17 cellular contexts compared by ENCODE assay signal in the genomic region with DNA sequence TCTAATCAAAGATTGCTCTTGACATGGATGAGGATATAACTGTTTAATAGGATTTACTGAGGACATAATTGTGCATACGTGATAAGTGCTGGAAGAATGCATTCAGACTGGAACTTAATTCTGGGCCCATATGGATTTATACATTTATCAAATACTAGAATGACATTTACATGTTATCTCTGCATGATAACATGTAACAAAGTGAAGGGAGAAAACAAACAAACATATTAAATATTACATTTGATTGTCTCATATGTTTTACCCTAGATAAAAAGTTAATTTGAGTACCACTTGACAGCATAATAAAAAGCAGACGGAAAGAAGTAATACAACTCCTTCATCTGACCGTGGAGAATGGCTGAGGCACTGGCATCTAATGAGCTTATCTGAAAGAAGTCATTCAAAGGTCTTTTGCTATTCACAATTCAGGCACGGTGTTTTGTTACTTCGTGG.
DNase-seq lines count a peak whose midpoint lies in the region; ATAC-seq and TF ChIP-seq lines count a peak whose summit lies in the region.
"Had no signal": no experiment of that assay in that cellular context is flagged by ENCODE, and none has a peak within 500 bp of the region (broad histone marks: within the 10 kb centered on the region; RNA-seq: fewer than 3 reads in every experiment).

No MANE protein-coding gene starts in this region.

- H2AFZ ChIP-seq in SK-N-SH (ENCODE audit: low read depth) (no peak overlapping the region), neural progenitor cell (replicated peaks) (no peak overlapping the region)
- H2AFZ ChIP-seq: GM23338 had no signal

- H3K4me1 ChIP-seq in BE2C = peaks cover 17% of the 10 kb centered on the region
- H3K4me1 ChIP-seq in HEK293 (ENCODE audit: control insufficient read depth, insufficient read depth, low read length) = no peaks in the 10 kb centered on the region; the same call in 1 of the 2 replicates
- H3K4me1 ChIP-seq in SK-N-SH (ENCODE audit: control insufficient read depth in 1 of 2, insufficient read depth in 2 of 2, low read depth in 1 of 2, low read length in 1 of 2) = peaks cover 0 to 6% of the 10 kb centered on the region in 2 experiments; a peak in 1 of 4 replicates
- peaks cover 43% of the 10 kb centered on the region for H3K4me1 ChIP-seq in neural progenitor cell
- H3K4me1 ChIP-seq: BLaER1 treated with 17β-estradiol and CSF1 and Interleukin-3, amounts not matched to agents 10 nM and 100 nM had no signal

- no peak overlapping the region for H3K27ac Mint-ChIP-seq in neural progenitor cell
- no peak overlapping the region for H3K27ac Mint-ChIP-seq in naive thymus-derived CD8-positive, alpha-beta T cell
- no peak overlapping the region for H3K27ac Mint-ChIP-seq in Calu3 (ENCODE audit: unreplicated experiment)
- H3K27ac Mint-ChIP-seq: CD4-positive, alpha-beta memory T cell; GM23338 had no signal

- no peaks in the 10 kb centered on the region for H3F3A ChIP-seq in SK-N-SH (replicated peaks; ENCODE audit: insufficient read depth)
- no peaks in the 10 kb centered on the region for H3F3A ChIP-seq in neural progenitor cell (ENCODE audit: low read depth)

- H3K9me3 Mint-ChIP-seq in neural progenitor cell (no peaks in the 10 kb centered on the region), Calu3 (ENCODE audit: low read depth, unreplicated experiment) (no peaks in the 10 kb centered on the region)
- no peaks in the 10 kb centered on the region for H3K9me3 Mint-ChIP-seq in naive thymus-derived CD8-positive, alpha-beta T cell
- H3K9me3 Mint-ChIP-seq: CD4-positive, alpha-beta memory T cell; GM23338 had no signal

- H3K9ac ChIP-seq in SK-N-SH (no peak overlapping the region), neural progenitor cell (no peak overlapping the region)
- H3K9ac ChIP-seq: BLaER1 treated with 17β-estradiol and CSF1 and Interleukin-3, amounts not matched to agents 10 nM and 100 nM; KMS-11 had no signal

- BruUV-seq in Calu3 (replicated peaks; lab: Mats Ljungman, UMichigan) = no TSS peak

- TF ChIP-seq CTCF in BE2C (IDR thresholded peaks at IDR 0.05; ENCODE audit: low read depth, low read length) = no peak
- no peak for TF ChIP-seq CTCF in HEK293 (tag by site-specific recombination; IDR thresholded peaks at IDR 0.05)
- TF ChIP-seq CTCF in SK-N-SH (IDR thresholded peaks at IDR 0.05) = no peak
- TF ChIP-seq CTCF in neural progenitor cell (IDR thresholded peaks at IDR 0.05) = no peak
- no peak for TF ChIP-seq CTCF in Calu3 (IDR thresholded peaks at IDR 0.05; ENCODE audit: unreplicated experiment)

- no peak overlapping the region for H3K4me3 Mint-ChIP-seq in neural progenitor cell
- no peak overlapping the region for H3K4me3 Mint-ChIP-seq in naive thymus-derived CD8-positive, alpha-beta T cell
- H3K4me3 Mint-ChIP-seq in Calu3 (ENCODE audit: low read depth, unreplicated experiment) = no peak overlapping the region
- H3K4me3 Mint-ChIP-seq: CD4-positive, alpha-beta memory T cell; GM23338 had no signal

- no peaks in the 10 kb centered on the region for H3K36me3 ChIP-seq in BE2C
- H3K36me3 ChIP-seq in HEK293 (ENCODE audit: control insufficient read depth in 2 of 2, insufficient read depth in 1 of 2, low read length in 2 of 2) = no peaks in the 10 kb centered on the region
- H3K36me3 ChIP-seq in SK-N-SH (replicated peaks in 1 of 2; ENCODE audit: control insufficient read depth in 1 of 2, insufficient read depth in 2 of 2, low read length in 1 of 2) = peaks cover 0 to 8% of the 10 kb centered on the region in 2 experiments
- no peaks in the 10 kb centered on the region for H3K36me3 ChIP-seq in neural progenitor cell

- DNase-seq in BE2C (peak; percentile 48), SK-N-SH (peak; percentile 8), neural progenitor cell (ENCODE audit: low spot score) (peak; percentile 56), Calu3 (no peak)
- no peak for DNase-seq in naive thymus-derived CD8-positive, alpha-beta T cell
- DNase-seq: AML-193; CD4-positive, alpha-beta memory T cell; DND-41; GF-D8; H7 had no signal

- H4K20me1 ChIP-seq in SK-N-SH (ENCODE audit: insufficient read depth) = no peaks in the 10 kb centered on the region
- no peaks in the 10 kb centered on the region for H4K20me1 ChIP-seq in neural progenitor cell (ENCODE audit: low read depth)
- H4K20me1 ChIP-seq: BLaER1 treated with 17β-estradiol and CSF1 and Interleukin-3, amounts not matched to agents 10 nM and 100 nM had no signal

- 0 out of 2 replicates have a peak overlapping the region, but pooled peaks have one; percentile 0 for H3K4me3 ChIP-seq in BE2C (ENCODE audit: low read depth, low read length)
- H3K4me3 ChIP-seq in HEK293 (ENCODE audit: low read depth, low read length) = no peak overlapping the region
- no peak overlapping the region for H3K4me3 ChIP-seq in SK-N-SH (ENCODE audit: low read depth in 2 of 2, low read length in 1 of 2)
- no peak overlapping the region for H3K4me3 ChIP-seq in neural progenitor cell
- H3K4me3 ChIP-seq: BLaER1 treated with 17β-estradiol and CSF1 and Interleukin-3, amounts not matched to agents 10 nM and 100 nM; GM23338 had no signal

- H3K79me2 ChIP-seq in SK-N-SH (ENCODE audit: insufficient read depth) = no peaks in the 10 kb centered on the region
- H3K79me2 ChIP-seq in neural progenitor cell (ENCODE audit: low read depth) = no peaks in the 10 kb centered on the region

- ATAC-seq in naive thymus-derived CD8-positive, alpha-beta T cell = no peak
- ATAC-seq in HG02642 (IDR thresholded peaks at IDR 0.05; ENCODE audit: poor library complexity, unreplicated experiment) = no peak
- ATAC-seq in HG02678 (IDR thresholded peaks at IDR 0.05; ENCODE audit: unreplicated experiment) = no peak
- ATAC-seq: GM23338, HepG2 had no signal

- peaks cover 36% of the 10 kb centered on the region for H3K4me1 Mint-ChIP-seq in neural progenitor cell
- H3K4me1 Mint-ChIP-seq in naive thymus-derived CD8-positive, alpha-beta T cell = peaks cover 0 to 3% (median under 1%) of the 10 kb centered on the region in 4 donors
- no peaks in the 10 kb centered on the region for H3K4me1 Mint-ChIP-seq in Calu3 (ENCODE audit: low read depth, unreplicated experiment)

- peak in 1 of 2 experiments; percentile 38; a peak in 2 of 4 replicates for TF ChIP-seq EP300 in SK-N-SH (IDR thresholded peaks at IDR 0.05; ENCODE audit: borderline replicate concordance in 1 of 2, low read depth in 1 of 2, low read length in 1 of 2)

- POLR2A ChIA-PET in HEK293 (lab: Yijun Ruan, JAX) (no interaction called here), SK-N-SH (lab: Yijun Ruan, JAX) (no interaction called here)
- POLR2A ChIA-PET in naive thymus-derived CD8-positive, alpha-beta T cell (lab: Charles Lee) = no interaction called here

- no peaks in the 10 kb centered on the region for H3K27me3 Mint-ChIP-seq in neural progenitor cell (ENCODE audit: insufficient read depth, low read depth)
- H3K27me3 Mint-ChIP-seq in naive thymus-derived CD8-positive, alpha-beta T cell = no peaks in the 10 kb centered on the region
- H3K27me3 Mint-ChIP-seq in Calu3 (ENCODE audit: unreplicated experiment) = no peaks in the 10 kb centered on the region
- H3K27me3 Mint-ChIP-seq: CD4-positive, alpha-beta memory T cell had no signal

- no peaks in the 10 kb centered on the region for H3K27me3 ChIP-seq in BE2C
- H3K27me3 ChIP-seq in SK-N-SH (ENCODE audit: insufficient read depth) = no peaks in the 10 kb centered on the region
- H3K27me3 ChIP-seq in neural progenitor cell = no peaks in the 10 kb centered on the region
- H3K27me3 ChIP-seq: BLaER1 treated with 17β-estradiol and CSF1 and Interleukin-3, amounts not matched to agents 10 nM and 100 nM had no signal

- intact Hi-C loops in Calu3 (cut with micrococcal nuclease; ENCODE audit: unreplicated experiment) = no loop called here

- 55% methylated on average over 5 of the region's 5 CpGs for WGBS in SK-N-SH (ENCODE audit: low lambda C conversion rate)

- H3K4me2 ChIP-seq in SK-N-SH (no peak overlapping the region), neural progenitor cell (peak overlapping the region; percentile 37)
- H3K4me2 ChIP-seq: BLaER1 treated with 17β-estradiol and CSF1 and Interleukin-3, amounts not matched to agents 10 nM and 100 nM; GM23338; KMS-11 had no signal

- CTCF ChIA-PET in HEK293 (lab: Yijun Ruan, JAX) = no interaction called here
- CTCF ChIA-PET in SK-N-SH (lab: Yijun Ruan, JAX) = interaction anchor here (0.9 to 1.3 kb wide), 2 partner anchors 12 to 28 kb away, joined by 3 to 4 read pairs; no protein-coding TSS in a partner anchor
- CTCF ChIA-PET in Calu3 (lab: Charles Lee) = no interaction called here

- H3K27ac ChIP-seq in HEK293 (ENCODE audit: extremely low read depth, low read depth, low read length) (no peak overlapping the region), SK-N-SH (ENCODE audit: low read depth in 2 of 2, low read length in 1 of 2) (peak overlapping the region in 1 of 2 experiments; percentile 22; a peak in 1 of 4 replicates), neural progenitor cell (no peak overlapping the region)
- H3K27ac ChIP-seq: BLaER1 treated with 17β-estradiol and CSF1 and Interleukin-3, amounts not matched to agents 10 nM and 100 nM; KMS-11 had no signal

- TF ChIP-seq RAD21 in SK-N-SH (IDR thresholded peaks at IDR 0.05; ENCODE audit: low read length) = no peak

- H3K9me2 ChIP-seq in SK-N-SH = no peaks in the 10 kb centered on the region

- no peaks in the 10 kb centered on the region for H3K9me3 ChIP-seq in BE2C
- no peaks in the 10 kb centered on the region for H3K9me3 ChIP-seq in HEK293 (ENCODE audit: control insufficient read depth, insufficient read depth, low read depth, low read length)
- no peaks in the 10 kb centered on the region for H3K9me3 ChIP-seq in SK-N-SH
- no peaks in the 10 kb centered on the region for H3K9me3 ChIP-seq in neural progenitor cell (ENCODE audit: low read depth)
- H3K9me3 ChIP-seq: BLaER1 treated with 17β-estradiol and CSF1 and Interleukin-3, amounts not matched to agents 10 nM and 100 nM had no signal

- H3K36me3 Mint-ChIP-seq in neural progenitor cell = no peaks in the 10 kb centered on the region
- H3K36me3 Mint-ChIP-seq in naive thymus-derived CD8-positive, alpha-beta T cell = peaks cover 0 to 15% (median 11%) of the 10 kb centered on the region in 3 donors
- no peaks in the 10 kb centered on the region for H3K36me3 Mint-ChIP-seq in Calu3 (ENCODE audit: insufficient read depth, unreplicated experiment)

TF ChIP-seq in HEK293, 187 proteins besides CTCF, POLR2A, EP300 and RAD21 (continues in another document):
- TF ChIP-seq ZIC2 (tag by site-specific recombination; IDR thresholded peaks at IDR 0.05) = no peak
- no peak for TF ChIP-seq ZNF391 (tag by site-specific recombination; IDR thresholded peaks at IDR 0.05; ENCODE audit: borderline replicate concordance, low read depth)
- TF ChIP-seq ZNF341 (tag by site-specific recombination; IDR thresholded peaks at IDR 0.05; ENCODE audit: low read depth) = no peak
- TF ChIP-seq ZNF354C (tag by site-specific recombination; IDR thresholded peaks at IDR 0.05; ENCODE audit: borderline replicate concordance, low read depth) = no peak

TF ChIP-seq in SK-N-SH, 30 proteins besides CTCF, POLR2A, EP300 and RAD21:
- TF ChIP-seq RCOR1 (IDR thresholded peaks at IDR 0.05; ENCODE audit: low read length) (no peak), TEAD4 (IDR thresholded peaks at IDR 0.05; ENCODE audit: borderline replicate concordance, insufficient read depth) (peak; percentile 28; the same call in 1 of the 2 replicates), GATA2 (CRISPR knock-in tag; IDR thresholded peaks at IDR 0.05) (peak; percentile 58), FOXJ3 (CRISPR knock-in tag; IDR thresholded peaks at IDR 0.05) (no peak)

Comparison
In these comparisons a context has a peak if more than half of its experiments do, and no peak if none do; other contexts are left out.
1. DNase-seq: peak in BE2C (single experiment), SK-N-SH (single experiment) and neural progenitor cell (single experiment); none in naive thymus-derived CD8-positive, alpha-beta T cell (0 of 10) and Calu3 (single experiment).